In genomic region chr7:4699897-4700296, GRCh38 we compare ENCODE assay signal across 19 cellular contexts. TPM values are rescaled to one million over a fixed set of nuclear protein-coding genes. Genes with fewer than 3 reads are reported as not detected.
DNase-seq lines count a peak whose midpoint lies in the region; ATAC-seq, FAIRE-seq and TF ChIP-seq lines count a peak whose summit lies in the region.
"Had no signal": no experiment of that assay in that cellular context is flagged by ENCODE, and none has a peak within 500 bp of the region (broad histone marks: within the 10 kb centered on the region; RNA-seq: fewer than 3 reads in every experiment).

No MANE protein-coding gene starts in this region.

- H3K27me3 ChIP-seq in GM12878 (replicated peaks in 1 of 2; ENCODE audit: control insufficient read depth in 2 of 2, insufficient read depth in 2 of 2, low read length in 1 of 2) (no peaks in the 10 kb centered on the region), upper lobe of right lung (no peaks in the 10 kb centered on the region), ovary (no peaks in the 10 kb centered on the region)
- no peaks in the 10 kb centered on the region for H3K27me3 ChIP-seq in naive thymus-derived CD4-positive, alpha-beta T cell (ENCODE audit: control insufficient read depth in 2 of 2, insufficient read depth in 2 of 2, low read length in 2 of 2)
- H3K27me3 ChIP-seq: right lobe of liver had no signal

- ATAC-seq in GM12878 (no peak), upper lobe of right lung (peak; percentile 44), HG03135 (IDR thresholded peaks at IDR 0.05; ENCODE audit: unreplicated experiment) (no peak)
- ATAC-seq in naive thymus-derived CD4-positive, alpha-beta T cell: no peak

- H3K9ac ChIP-seq in GM12878 (ENCODE audit: control insufficient read depth, insufficient read depth, low read length): no peak overlapping the region

- CTCF ChIA-PET in GM12878 (lab: Yijun Ruan, JAX): interaction anchor here (0.7 kb wide), 1 partner anchor 8 kb away, joined by 3 read pairs; no protein-coding TSS in a partner anchor
- CTCF ChIA-PET in naive thymus-derived CD4-positive, alpha-beta T cell (lab: Charles Lee): no interaction called here

- in situ Hi-C loops in GM12878 (cut with MboI): no loop called here

- H3K4me1 Mint-ChIP-seq in naive thymus-derived CD4-positive, alpha-beta T cell: peaks cover 6 to 84% (median 55%) of the 10 kb centered on the region in 7 donors

- peaks cover 0 to 4% of the 10 kb centered on the region in 2 experiments; a peak in 2 of 4 replicates for H3K36me3 ChIP-seq in GM12878 (ENCODE audit: control insufficient read depth in 2 of 2, insufficient read depth in 2 of 2, low read length in 1 of 2)
- H3K36me3 ChIP-seq in naive thymus-derived CD4-positive, alpha-beta T cell (ENCODE audit: control insufficient read depth in 2 of 3, insufficient read depth in 3 of 3, low read length in 3 of 3): no peaks in the 10 kb centered on the region
- H3K36me3 ChIP-seq in upper lobe of right lung: no peaks in the 10 kb centered on the region
- no peaks in the 10 kb centered on the region for H3K36me3 ChIP-seq in ovary
- H3K36me3 ChIP-seq: right lobe of liver had no signal

- POLR2A ChIA-PET in GM12878 (lab: Charles Lee): no interaction called here
- POLR2A ChIA-PET in naive thymus-derived CD4-positive, alpha-beta T cell (lab: Charles Lee): no interaction called here

- peak overlapping the region in 2 of 10 donors; percentile 5 to 25 for H3K4me3 Mint-ChIP-seq in naive thymus-derived CD4-positive, alpha-beta T cell
- H3K4me3 Mint-ChIP-seq: activated CD8-positive, alpha-beta T cell treated with anti-CD3 and anti-CD28 coated beads for 36 hours; neural crest cell had no signal

- 25% methylated on average over 9 of the region's 9 CpGs for WGBS in GM12878 (ENCODE audit: insufficient coverage, insufficient replicate concordance, low lambda C conversion rate, missing lambda C conversion rate)
- WGBS in ovary, 3 donors: 73 to 82% (median 76%) methylated on average over 9 of the region's 9 CpGs

- H3K27ac Mint-ChIP-seq in naive thymus-derived CD4-positive, alpha-beta T cell: peak overlapping the region in 7 of 9 donors; percentile 13 to 80 (median 38)
- H3K27ac Mint-ChIP-seq: activated CD8-positive, alpha-beta T cell treated with anti-CD3 and anti-CD28 coated beads for 36 hours; activated T-helper 2 cell treated with anti-CD3 and anti-CD28 coated beads, Interferon-gamma antibody, Interleukin-2, Interleukin-4, amounts not matched to agents 10 μg/mL and 5 μg/mL and 100 μg/mL, durations not matched to agents 14 hours and 24 hours and 36 hours had no signal

- H3K27ac ChIP-seq in GM12878 (ENCODE audit: control insufficient read depth, insufficient read depth) (no peak overlapping the region), upper lobe of right lung (no peak overlapping the region), ovary (no peak overlapping the region)
- no peak overlapping the region for H3K27ac ChIP-seq in naive thymus-derived CD4-positive, alpha-beta T cell (ENCODE audit: low read depth, low read length)
- H3K27ac ChIP-seq: right lobe of liver had no signal

- 0 out of 2 replicates have a peak, but pooled peaks cover 3% of the 10 kb centered on the region for H4K20me1 ChIP-seq in GM12878 (ENCODE audit: control insufficient read depth, insufficient read depth)

- TF ChIP-seq CTCF in GM12878 (IDR thresholded peaks at IDR 0.05 in 2 of 3, conservative IDR thresholded peaks at IDR 0.05 in 1 of 3; ENCODE audit: control insufficient read depth in 2 of 3, extremely low read depth in 1 of 3, insufficient read depth in 1 of 3, low read depth in 3 of 3, low read length in 3 of 3) (no peak), upper lobe of right lung (IDR thresholded peaks at IDR 0.05) (no peak), ovary (IDR thresholded peaks at IDR 0.05) (no peak)

- peaks cover 0 to 7% (median 0%) of the 10 kb centered on the region in 5 donors for H3K36me3 Mint-ChIP-seq in naive thymus-derived CD4-positive, alpha-beta T cell

- H3K4me1 ChIP-seq in GM12878 (ENCODE audit: control insufficient read depth, insufficient read depth, low read length) (no peaks in the 10 kb centered on the region; the same call in 1 of the 2 replicates), upper lobe of right lung (peaks cover 32% of the 10 kb centered on the region), ovary (ENCODE audit: insufficient read depth) (peaks cover 17% of the 10 kb centered on the region)
- H3K4me1 ChIP-seq in naive thymus-derived CD4-positive, alpha-beta T cell (ENCODE audit: control insufficient read depth in 2 of 2, insufficient read depth in 2 of 2, low read length in 2 of 2): peaks cover 0 to 9% of the 10 kb centered on the region in 2 donors

- H3K4me2 ChIP-seq in GM12878 (ENCODE audit: control insufficient read depth, insufficient read depth): no peak overlapping the region

- TSS peak; percentile 37 for BruUV-seq in GM12878 (replicated peaks; lab: Mats Ljungman, UMichigan)

- peaks cover 39% of the 10 kb centered on the region for H3K79me2 ChIP-seq in GM12878 (ENCODE audit: control insufficient read depth, insufficient read depth, low read length)

- TF ChIP-seq EP300 in GM12878 (IDR thresholded peaks at IDR 0.05; ENCODE audit: borderline replicate concordance in 1 of 2, control insufficient read depth in 1 of 2, low read depth in 2 of 2, low read length in 2 of 2): no peak
- TF ChIP-seq EP300 in ovary (IDR thresholded peaks at IDR 0.05): no peak

- no peak for TF ChIP-seq POLR2A in GM12878 (IDR thresholded peaks at IDR 0.05; ENCODE audit: low read depth, low read length)
- TF ChIP-seq POLR2A in ovary (IDR thresholded peaks at IDR 0.05): no peak

- DNase-seq in NCI-H526 (lab: John Stamatoyannopoulos, UW) (peak; percentile 7 to 38), NCI-H526 treated with DMSO at 0.1 percent for 48 hours (lab: John Stamatoyannopoulos, UW) (no peak), GM12878 (ENCODE audit: low read depth, low spot score) (no peak), upper lobe of right lung (no peak), NK-92 (lab: John Stamatoyannopoulos, UW; ENCODE audit: unreplicated experiment) (no peak), ovary (no peak)
- DNase-seq in naive thymus-derived CD4-positive, alpha-beta T cell: no peak
- DNase-seq: 8988T; activated CD8-positive, alpha-beta T cell treated with anti-CD3 and anti-CD28 coated beads for 36 hours; aorta; C1 segment of cervical spinal cord; KBM-7; NCI-H1105 treated with DMSO at 0.1 percent for 48 hours; NCI-H226; stimulated activated CD4-positive, alpha-beta T cell treated with anti-CD3 and anti-CD28 coated beads, Interleukin-4, amount 100 ng/mL, for 24 hours had no signal

- intact Hi-C loops in GM12878 (cut with micrococcal nuclease; ENCODE audit: unreplicated experiment): no loop called here
- intact Hi-C loops in naive thymus-derived CD4-positive, alpha-beta T cell (cut with micrococcal nuclease): no loop called here
- intact Hi-C loops in upper lobe of right lung (cut with DNase I): no loop called here
- intact Hi-C loops in ovary (cut with DNase I): loop anchor here in 1 of 4 donors (5.0 kb wide), 1 partner anchor 42 kb away; no protein-coding TSS in a partner anchor

- no peak overlapping the region for H2AFZ ChIP-seq in GM12878 (ENCODE audit: control insufficient read depth, low read depth, low read length)

- no peaks in the 10 kb centered on the region for H3K9me3 ChIP-seq in GM12878 (replicated peaks; ENCODE audit: control insufficient read depth, insufficient read depth, low read length)
- H3K9me3 ChIP-seq in naive thymus-derived CD4-positive, alpha-beta T cell (ENCODE audit: control insufficient read depth in 2 of 3, low read length in 3 of 3): no peaks in the 10 kb centered on the region
- no peaks in the 10 kb centered on the region for H3K9me3 ChIP-seq in upper lobe of right lung
- H3K9me3 ChIP-seq in ovary: no peaks in the 10 kb centered on the region
- H3K9me3 ChIP-seq: right lobe of liver had no signal

- no peaks in the 10 kb centered on the region for H3K27me3 Mint-ChIP-seq in naive thymus-derived CD4-positive, alpha-beta T cell
- H3K27me3 Mint-ChIP-seq: activated CD8-positive, alpha-beta T cell treated with anti-CD3 and anti-CD28 coated beads for 36 hours had no signal

- SMC1A ChIA-PET in GM12878 (lab: Charles Lee; ENCODE audit: uncharacterized antibody, unreplicated experiment): no interaction called here

- no peak for FAIRE-seq in GM12878 (lab: Jason Lieb, UNC)

- no peaks in the 10 kb centered on the region for H3K9me3 Mint-ChIP-seq in naive thymus-derived CD4-positive, alpha-beta T cell
- H3K9me3 Mint-ChIP-seq: activated CD8-positive, alpha-beta T cell treated with anti-CD3 and anti-CD28 coated beads for 36 hours; activated T-helper 2 cell treated with anti-CD3 and anti-CD28 coated beads, Interferon-gamma antibody, Interleukin-2, Interleukin-4, amounts not matched to agents 10 μg/mL and 5 μg/mL and 100 μg/mL, durations not matched to agents 14 hours and 24 hours and 36 hours; neural crest cell had no signal

- RAD21 ChIA-PET in GM12878 (lab: Charles Lee; ENCODE audit: unreplicated experiment): no interaction called here

- TF ChIP-seq RAD21 in GM12878 (IDR thresholded peaks at IDR 0.05; ENCODE audit: insufficient read depth, low read depth, low read length): no peak

- H3K4me3 ChIP-seq in GM12878 (no peak overlapping the region), upper lobe of right lung (no peak overlapping the region), ovary (no peak overlapping the region)
- H3K4me3 ChIP-seq in naive thymus-derived CD4-positive, alpha-beta T cell (ENCODE audit: low read length): no peak overlapping the region
- H3K4me3 ChIP-seq: right lobe of liver had no signal

RNA-seq across cellular contexts. Expression of gene FOXK1, which starts 17.8 kb away (rescaled TPM):
- total RNA-seq in GM12878 (2013; cell fraction: nucleolus; rRNA removed): 54.8 and 57.8 TPM in 2 replicates
- 10.6 and 11.6 TPM in 2 replicates for total RNA-seq in GM12878 (2014; rRNA removed)
- total RNA-seq in GM12878 (2014; rRNA removed; fragmentation: Illumina TruSeq; extraction: Trizol): 5.6 and 5.9 TPM in 2 replicates
- 30.8 and 31.8 TPM in 2 replicates for total RNA-seq in GM12878 (2021)
- 3.2 TPM for polyA plus RNA-seq in GM12878 (2011; ENCODE audit: low read depth)
- 2.2 and 3.6 TPM in 2 replicates for polyA plus RNA-seq in GM12878 (2011; rRNA removed)
- 4.7 and 5.3 TPM in 2 replicates for polyA plus RNA-seq in GM12878 (2011; cell fraction: cytosol; rRNA removed)
- polyA plus RNA-seq in GM12878 (2011; cell fraction: nucleus; rRNA removed): 10.5 and 16.9 TPM in 2 replicates
- 7.8 and 10.2 TPM in 2 replicates for polyA plus RNA-seq in GM12878 (2012)
- 2.0 and 4.0 TPM in 2 replicates for polyA plus RNA-seq in GM12878 (2014; fragmentation: Illumina TruSeq; extraction: Trizol)
- polyA plus RNA-seq in GM12878 (2014; fragmentation: Nextera tagmentation; extraction: Ambion mirVana): under 1 TPM; 0.24 TPM
- polyA plus RNA-seq in GM12878 (2014; rRNA removed): 8.5 and 10.2 TPM in 2 replicates
- 1 to 10 TPM; 4.4 to 4.7 TPM for polyA plus RNA-seq in GM12878 (2016; fragmentation: Nextera tagmentation; extraction: Ambion mirVana)
- polyA minus RNA-seq in GM12878 (2011; rRNA and poly(A)+ RNA removed): 7.5 and 18.3 TPM in 2 replicates
- polyA minus RNA-seq in GM12878 (2011; cell fraction: cytosol; rRNA and poly(A)+ RNA removed): 12.9 and 15.0 TPM in 2 replicates
- 6.5 and 13.9 TPM in 2 replicates for polyA minus RNA-seq in GM12878 (2011; cell fraction: nucleus; rRNA and poly(A)+ RNA removed)
- total RNA-seq in naive thymus-derived CD4-positive, alpha-beta T cell: 10 to 100 TPM; 37.7 to 69.0 (median 56.9) TPM
- 1 to 10 TPM; 3.6 to 6.6 TPM for polyA plus RNA-seq in naive thymus-derived CD4-positive, alpha-beta T cell
- total RNA-seq in upper lobe of right lung: 33.3 TPM
- 10 to 100 TPM; 10.9 to 43.9 (median 32.6) TPM for total RNA-seq in ovary
- polyA plus RNA-seq in ovary: 10 to 100 TPM in 1 of 2 donors, 1 to 10 TPM in 1; 5.8 to 10.4 TPM

Comparison
In these comparisons a context has a peak if more than half of its experiments do, and no peak if none do; other contexts are left out.
1. DNase-seq: peak in NCI-H526 (2 of 2); none in NCI-H526 treated with DMSO at 0.1 percent for 48 hours (single experiment), GM12878 (single experiment), naive thymus-derived CD4-positive, alpha-beta T cell (0 of 9), upper lobe of right lung (single experiment), NK-92 (single experiment) and ovary (0 of 5).